Comparison of ENCODE assay signal across 17 cellular contexts in genomic region chr1:212628056-212628455, GRCh38. TPM values are rescaled to one million over a fixed set of nuclear protein-coding genes. Genes with fewer than 3 reads are reported as not detected.
A peak's percentile ranks its signal among the peaks of the same experiment; 100 is the strongest.
DNase-seq lines count a peak whose midpoint lies in the region; ATAC-seq and TF ChIP-seq lines count a peak whose summit lies in the region.
"Had no signal": no experiment of that assay in that cellular context is flagged by ENCODE, and none has a peak within 500 bp of the region (broad histone marks: within the 10 kb centered on the region; RNA-seq: fewer than 3 reads in every experiment).

No MANE protein-coding gene starts in this region.

- H3K36me3 ChIP-seq in endodermal cell (ENCODE audit: control insufficient read depth, insufficient read depth, low read length) (no peaks in the 10 kb centered on the region), mesodermal cell (ENCODE audit: control insufficient read depth, insufficient read depth, low read length) (no peaks in the 10 kb centered on the region), mucosa of descending colon (ENCODE audit: low read depth) (no peaks in the 10 kb centered on the region), psoas muscle (ENCODE audit: insufficient read depth in 1 of 2, low read depth in 1 of 2) (no peaks in the 10 kb centered on the region)
- H3K36me3 ChIP-seq: BLaER1 treated with 17β-estradiol and CSF1 and Interleukin-3, amounts not matched to agents 10 nM and 100 nM had no signal

- H3K4me3 ChIP-seq in endodermal cell (ENCODE audit: low read length) (no peak overlapping the region), mesodermal cell (ENCODE audit: extremely low read depth, insufficient read depth, low read length, poor library complexity, severe bottlenecking) (no peak overlapping the region), mucosa of descending colon (no peak overlapping the region), psoas muscle (no peak overlapping the region)
- H3K4me3 ChIP-seq: BLaER1 treated with 17β-estradiol and CSF1 and Interleukin-3, amounts not matched to agents 10 nM and 100 nM; GM12878; GM23338 had no signal

- no peak for ATAC-seq in activated CD8-positive, alpha-beta memory T cell treated with anti-CD3 and anti-CD28 coated beads, Interleukin-2, amount 10 ng/mL, durations not matched to agents 7 days and 5 days
- ATAC-seq in mucosa of descending colon, result no peak
- no peak for ATAC-seq in psoas muscle
- ATAC-seq: GM12878, GM23338 had no signal

- no peak for TF ChIP-seq CTCF in endodermal cell (conservative IDR thresholded peaks at IDR 0.05)
- TF ChIP-seq CTCF in mucosa of descending colon (IDR thresholded peaks at IDR 0.05), result no peak
- TF ChIP-seq CTCF in psoas muscle (IDR thresholded peaks at IDR 0.05), result no peak

- H3K27me3 ChIP-seq in endodermal cell (ENCODE audit: control insufficient read depth, insufficient read depth, low read length, poor library complexity, severe bottlenecking) (peaks cover 37% of the 10 kb centered on the region), psoas muscle (ENCODE audit: insufficient read depth in 3 of 3, low read length in 2 of 3) (peaks cover 0 to 8% (median 0%) of the 10 kb centered on the region in 3 donors)
- H3K27me3 ChIP-seq: BLaER1 treated with 17β-estradiol and CSF1 and Interleukin-3, amounts not matched to agents 10 nM and 100 nM had no signal

- H3K4me1 ChIP-seq in endodermal cell (ENCODE audit: control insufficient read depth, insufficient read depth, low read length) (peaks cover 9% of the 10 kb centered on the region), mesodermal cell (ENCODE audit: control insufficient read depth, insufficient read depth, low read length, poor library complexity, severe bottlenecking) (peaks cover 25% of the 10 kb centered on the region), mucosa of descending colon (ENCODE audit: low read depth) (no peaks in the 10 kb centered on the region), psoas muscle (no peaks in the 10 kb centered on the region)

- H3K27ac Mint-ChIP-seq in activated CD8-positive, alpha-beta memory T cell treated with anti-CD3 and anti-CD28 coated beads, Interleukin-2, amount 10 ng/mL, durations not matched to agents 7 days and 5 days, result no peak overlapping the region
- no peak overlapping the region for H3K27ac Mint-ChIP-seq in endodermal cell
- H3K27ac Mint-ChIP-seq: CD4-positive, alpha-beta T cell; GM23338 had no signal

- no peaks in the 10 kb centered on the region for H3K36me3 Mint-ChIP-seq in activated CD8-positive, alpha-beta memory T cell treated with anti-CD3 and anti-CD28 coated beads, Interleukin-2, amount 10 ng/mL, durations not matched to agents 7 days and 5 days
- no peaks in the 10 kb centered on the region for H3K36me3 Mint-ChIP-seq in endodermal cell (ENCODE audit: low read depth)

- peak; percentile 39 for DNase-seq in activated CD8-positive, alpha-beta memory T cell treated with anti-CD3 and anti-CD28 coated beads, Interleukin-2, amount 50 U/mL, for 48 hours
- DNase-seq in activated CD8-positive, alpha-beta memory T cell treated with anti-CD3 and anti-CD28 coated beads, Interleukin-2, amount 10 ng/mL, durations not matched to agents 7 days and 5 days, result no peak
- DNase-seq in endodermal cell, result peak; percentile 34
- DNase-seq in mucosa of descending colon, result no peak
- no peak for DNase-seq in psoas muscle
- no peak for DNase-seq in A172 (ENCODE audit: low spot score)
- DNase-seq in HuH-7.5 (ENCODE audit: low spot score), result no peak
- DNase-seq: AML-193; Calu3; CD4-positive, alpha-beta T cell; DMS 273 treated with DMSO at 0.1 percent for 48 hours; H7 had no signal

- intact Hi-C loops in mucosa of descending colon (cut with DNase I, micrococcal nuclease), result no loop called here
- intact Hi-C loops in psoas muscle (cut with DNase I), result loop anchor here (2.0 to 5.0 kb wide), 2 partner anchors 149 to 151 kb away; no protein-coding TSS in a partner anchor

- no peaks in the 10 kb centered on the region for H3K4me1 Mint-ChIP-seq in activated CD8-positive, alpha-beta memory T cell treated with anti-CD3 and anti-CD28 coated beads, Interleukin-2, amount 10 ng/mL, durations not matched to agents 7 days and 5 days
- H3K4me1 Mint-ChIP-seq in endodermal cell, result peaks cover 8% of the 10 kb centered on the region

- no peak overlapping the region for H3K4me3 Mint-ChIP-seq in activated CD8-positive, alpha-beta memory T cell treated with anti-CD3 and anti-CD28 coated beads, Interleukin-2, amount 10 ng/mL, durations not matched to agents 7 days and 5 days
- no peak overlapping the region for H3K4me3 Mint-ChIP-seq in endodermal cell
- H3K4me3 Mint-ChIP-seq: CD4-positive, alpha-beta T cell; GM23338 had no signal

- no peak overlapping the region for H3K9ac ChIP-seq in endodermal cell (ENCODE audit: extremely low read depth, low read length, poor library complexity, severe bottlenecking)
- H3K9ac ChIP-seq: BLaER1 treated with 17β-estradiol and CSF1 and Interleukin-3, amounts not matched to agents 10 nM and 100 nM had no signal

- H3K9me3 ChIP-seq in endodermal cell (ENCODE audit: control insufficient read depth, low read length), result peaks cover 3% of the 10 kb centered on the region
- no peaks in the 10 kb centered on the region for H3K9me3 ChIP-seq in mesodermal cell (ENCODE audit: control insufficient read depth, low read length)
- H3K9me3 ChIP-seq in mucosa of descending colon, result no peaks in the 10 kb centered on the region
- no peaks in the 10 kb centered on the region for H3K9me3 ChIP-seq in psoas muscle

- 91% methylated on average over 5 of the region's 5 CpGs for WGBS in endodermal cell (ENCODE audit: insufficient coverage in 1 of 2, insufficient read length in 1 of 2), 2 experiments
- 63 to 74% methylated on average over 5 of the region's 5 CpGs for WGBS in mesodermal cell (ENCODE audit: insufficient coverage in 2 of 2), 2 experiments
- WGBS in psoas muscle, 3 donors, result 88 to 93% (median 92%) methylated on average over 5 of the region's 5 CpGs

- H3K27me3 Mint-ChIP-seq in activated CD8-positive, alpha-beta memory T cell treated with anti-CD3 and anti-CD28 coated beads, Interleukin-2, amount 10 ng/mL, durations not matched to agents 7 days and 5 days, result peaks cover 6% of the 10 kb centered on the region
- H3K27me3 Mint-ChIP-seq in endodermal cell (ENCODE audit: insufficient read depth), result peaks cover 4% of the 10 kb centered on the region
- H3K27me3 Mint-ChIP-seq: CD4-positive, alpha-beta T cell had no signal

- H3K27ac ChIP-seq in endodermal cell (ENCODE audit: low read depth, low read length), result no peak overlapping the region
- peak overlapping the region; percentile 91 for H3K27ac ChIP-seq in mesodermal cell (ENCODE audit: low read depth, low read length, severe bottlenecking)
- H3K27ac ChIP-seq in psoas muscle, result no peak overlapping the region
- H3K27ac ChIP-seq: 22Rv1 had no signal

- CTCF ChIA-PET in activated CD8-positive, alpha-beta memory T cell treated with anti-CD3 and anti-CD28 coated beads, Interleukin-2, amount 10 ng/mL, durations not matched to agents 7 days and 5 days (lab: Charles Lee), result interaction anchor here (0.7 to 2.1 kb wide), 3 partner anchors 37 to 155 kb away, joined by 3 to 6 read pairs (median 3); no protein-coding TSS in a partner anchor

- no peaks in the 10 kb centered on the region for H3K9me3 Mint-ChIP-seq in activated CD8-positive, alpha-beta memory T cell treated with anti-CD3 and anti-CD28 coated beads, Interleukin-2, amount 10 ng/mL, durations not matched to agents 7 days and 5 days (ENCODE audit: low read depth)
- H3K9me3 Mint-ChIP-seq in endodermal cell, result peaks cover 4% of the 10 kb centered on the region
- H3K9me3 Mint-ChIP-seq: CD4-positive, alpha-beta T cell; GM23338 had no signal

RNA-seq across cellular contexts. Expression of gene ATF3, which starts 19.5 kb away (rescaled TPM):
- 10 to 100 TPM; 21.3 to 36.5 TPM for total RNA-seq in activated CD8-positive, alpha-beta memory T cell treated with anti-CD3 and anti-CD28 coated beads, Interleukin-2, amount 10 ng/mL, durations not matched to agents 7 days and 5 days
- total RNA-seq in endodermal cell, result 10 to 100 TPM; 12.6 to 24.0 TPM
- polyA plus RNA-seq in endodermal cell (2013, experiment 1 of 2), result 26.0 TPM
- 20.3 TPM for polyA plus RNA-seq in endodermal cell (2013, experiment 2 of 2)
- 36.3 TPM for polyA plus RNA-seq in mesodermal cell (2013, experiment 1 of 2)
- polyA plus RNA-seq in mesodermal cell (2013, experiment 2 of 2), result 47.8 TPM
- 100 to 1,000 TPM in 1 of 3 donors, 10 to 100 TPM in 2; 20.2 to 121 (median 42.0) TPM for total RNA-seq in mucosa of descending colon
- 10 to 100 TPM; 13.5 to 51.3 (median 26.3) TPM for total RNA-seq in psoas muscle
- polyA plus RNA-seq in psoas muscle, result 10 to 100 TPM in 2 of 3 donors, 1 to 10 TPM in 1; 6.6 to 29.2 (median 10.1) TPM
- 0.86 and 1.0 TPM in 2 replicates for total RNA-seq in A172 (2014; rRNA removed; shearing (Covaris generic))

Comparison
In these comparisons a context has a peak if more than half of its experiments do, and no peak if none do; other contexts are left out.
1. DNase-seq: peak in activated CD8-positive, alpha-beta memory T cell treated with anti-CD3 and anti-CD28 coated beads, Interleukin-2, amount 50 U/mL, for 48 hours (single experiment) and endodermal cell (single experiment); none in activated CD8-positive, alpha-beta memory T cell treated with anti-CD3 and anti-CD28 coated beads, Interleukin-2, amount 10 ng/mL, durations not matched to agents 7 days and 5 days (single experiment), mucosa of descending colon (0 of 3), psoas muscle (0 of 2), A172 (single experiment) and HuH-7.5 (single experiment).
2. intact Hi-C loops: an anchor here in psoas muscle (2.0 to 5.0 kb wide); none called in mucosa of descending colon.